Comparison of ENCODE assay signal across 34 cellular contexts in genomic region chr22:45107671-45108070, GRCh38.
"Had no signal": no experiment of that assay in that cellular context is flagged by ENCODE, and none has a peak within 500 bp of the region (broad histone marks: within the 10 kb centered on the region; RNA-seq: fewer than 3 reads in every experiment).

No MANE protein-coding gene starts in this region.

- H3K4me3 ChIP-seq: MG63 had no signal

- H3K27me3 ChIP-seq: MG63 had no signal

- DNase-seq: Karpas-422, Kasumi-1, MG63, MM.1S, MV-4-11, NCI-H1048, NCI-H1092, NCI-H1092 treated with DMSO at 0.1 percent for 48 hours, NCI-H1105, NCI-H1105 treated with DMSO at 0.1 percent for 48 hours, NCI-H1417, NCI-H1417 treated with DMSO at 0.1 percent for 48 hours, NCI-H1436, NCI-H1436 treated with DMSO at 0.1 percent for 48 hours, NCI-H146, NCI-H1694, NCI-H1694 treated with DMSO at 0.1 percent for 48 hours, NCI-H187, NCI-H187 treated with DMSO at 0.1 percent for 48 hours, NCI-H1930, NCI-H2029, NCI-H2029 treated with DMSO at 0.1 percent for 48 hours, NCI-H2081, NCI-H2081 treated with DMSO at 0.1 percent for 48 hours, NCI-H2107, NCI-H2171, NCI-H2171 treated with DMSO at 0.1 percent for 48 hours, NCI-H2227 treated with DMSO at 0.1 percent for 48 hours, NCI-H226, NCI-H345, NCI-H446, NCI-H446 treated with DMSO at 0.1 percent for 48 hours, NCI-H510A, NCI-H510A treated with DMSO at 0.1 percent for 48 hours had no signal

- H3K36me3 ChIP-seq: MG63 had no signal
